1 cellular context compared by ENCODE assay signal in the genomic region with DNA sequence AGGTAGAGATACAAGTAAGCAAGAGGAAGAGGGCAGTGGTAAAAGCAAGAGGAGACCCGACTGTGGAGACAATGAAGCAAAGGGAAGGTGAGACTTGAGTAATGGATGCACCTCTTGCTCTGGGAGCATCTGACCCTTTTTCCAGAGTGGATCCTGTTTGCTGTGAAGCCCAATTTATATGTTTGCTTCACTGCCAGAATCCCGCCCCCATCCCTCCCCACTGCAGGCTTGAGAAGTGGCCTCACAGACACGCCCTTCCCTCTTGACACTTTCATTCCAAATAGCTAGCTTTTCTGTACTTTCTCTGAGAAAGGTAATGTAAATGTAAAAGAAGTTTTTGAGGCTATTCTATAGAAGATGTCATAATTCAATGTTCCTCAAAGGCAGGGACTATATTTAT.
TF ChIP-seq lines count a peak whose summit lies in the region.

No MANE protein-coding gene starts in this region.

TF ChIP-seq in K562, 482 proteins besides CTCF, POLR2A, EP300 and RAD21:
- TF ChIP-seq, protein P1, sequence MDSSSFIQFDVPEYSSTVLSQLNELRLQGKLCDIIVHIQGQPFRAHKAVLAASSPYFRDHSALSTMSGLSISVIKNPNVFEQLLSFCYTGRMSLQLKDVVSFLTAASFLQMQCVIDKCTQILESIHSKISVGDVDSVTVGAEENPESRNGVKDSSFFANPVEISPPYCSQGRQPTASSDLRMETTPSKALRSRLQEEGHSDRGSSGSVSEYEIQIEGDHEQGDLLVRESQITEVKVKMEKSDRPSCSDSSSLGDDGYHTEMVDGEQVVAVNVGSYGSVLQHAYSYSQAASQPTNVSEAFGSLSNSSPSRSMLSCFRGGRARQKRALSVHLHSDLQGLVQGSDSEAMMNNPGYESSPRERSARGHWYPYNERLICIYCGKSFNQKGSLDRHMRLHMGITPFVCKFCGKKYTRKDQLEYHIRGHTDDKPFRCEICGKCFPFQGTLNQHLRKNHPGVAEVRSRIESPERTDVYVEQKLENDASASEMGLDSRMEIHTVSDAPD (CRISPR knock-in tag; IDR thresholded peaks at IDR 0.05), result no peak
- TF ChIP-seq TEAD4 (IDR thresholded peaks at IDR 0.05; ENCODE audit: low read length) (no peak), TEAD4 (CRISPR knock-in tag; IDR thresholded peaks at IDR 0.05; ENCODE audit: borderline replicate concordance) (no peak), SOX6 (IDR thresholded peaks at IDR 0.05) (peak; percentile 57; the same call in 1 of the 2 replicates), RFX1 (IDR thresholded peaks at IDR 0.05) (no peak), TCF3 (CRISPR knock-in tag; IDR thresholded peaks at IDR 0.05) (peak; percentile 36; the same call in 1 of the 2 replicates), ZNF408 (CRISPR knock-in tag; IDR thresholded peaks at IDR 0.05; ENCODE audit: low read depth) (no peak)
- TF ChIP-seq, protein P2, sequence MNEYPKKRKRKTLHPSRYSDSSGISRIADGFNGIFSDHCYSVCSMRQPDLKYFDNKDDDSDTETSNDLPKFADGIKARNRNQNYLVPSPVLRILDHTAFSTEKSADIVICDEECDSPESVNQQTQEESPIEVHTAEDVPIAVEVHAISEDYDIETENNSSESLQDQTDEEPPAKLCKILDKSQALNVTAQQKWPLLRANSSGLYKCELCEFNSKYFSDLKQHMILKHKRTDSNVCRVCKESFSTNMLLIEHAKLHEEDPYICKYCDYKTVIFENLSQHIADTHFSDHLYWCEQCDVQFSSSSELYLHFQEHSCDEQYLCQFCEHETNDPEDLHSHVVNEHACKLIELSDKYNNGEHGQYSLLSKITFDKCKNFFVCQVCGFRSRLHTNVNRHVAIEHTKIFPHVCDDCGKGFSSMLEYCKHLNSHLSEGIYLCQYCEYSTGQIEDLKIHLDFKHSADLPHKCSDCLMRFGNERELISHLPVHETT (CRISPR knock-in tag; conservative IDR thresholded peaks at IDR 0.05 in 1 of 2, IDR thresholded peaks at IDR 0.05 in 1 of 2), result 0 out of 4 replicates have a peak, but pooled peaks of 1 of the 2 experiments have one; percentile 33
